ENCODE assay signal across 8 cellular contexts in genomic region chr4:118850813-118851173, GRCh38. TPM values are rescaled to one million over a fixed set of nuclear protein-coding genes. Genes with fewer than 3 reads are reported as not detected.
A peak's percentile ranks its signal among the peaks of the same experiment; 100 is the strongest.
DNase-seq lines count a peak whose midpoint lies in the region; TF ChIP-seq lines count a peak whose summit lies in the region.

No MANE protein-coding gene starts in this region.

- peak overlapping the region; percentile 11 for H3K4me3 ChIP-seq in GM12864 (ENCODE audit: low read depth, low read length)
- H3K4me3 ChIP-seq in HEK293 (ENCODE audit: low read depth, low read length) = peak overlapping the region; percentile 9
- H3K4me3 ChIP-seq in WI38 (ENCODE audit: low read depth, low read length) = peak overlapping the region; percentile 54
- H3K4me3 ChIP-seq in kidney epithelial cell (ENCODE audit: low read depth, low read length) = peak overlapping the region; percentile 46
- peak overlapping the region; percentile 39 for H3K4me3 ChIP-seq in vagina

- intact Hi-C loops in vagina (cut with DNase I) = no loop called here

- in situ Hi-C loops in G401 (cut with HindIII; ENCODE audit: low sequenced_read_pairs) = no loop called here

- H3K27ac ChIP-seq in HEK293 (ENCODE audit: extremely low read depth, low read depth, low read length) = no peak overlapping the region
- no peak overlapping the region for H3K27ac ChIP-seq in vagina

- POLR2A ChIA-PET in HEK293 (lab: Yijun Ruan, JAX) = interaction anchor here (1.6 kb wide), 1 partner anchor 14 kb away, joined by 3 read pairs; the partner anchor contains the start of gene SEC24D

- no peak for TF ChIP-seq POLR2A in vagina (IDR thresholded peaks at IDR 0.05)

- CTCF ChIA-PET in HEK293 (lab: Yijun Ruan, JAX) = interaction anchor here (0.7 to 1.2 kb wide), 2 partner anchors 14 to 15 kb away, joined by 4 to 5 read pairs; partner anchors contain the start of gene SEC24D

- H3K36me3 ChIP-seq in HEK293 (ENCODE audit: control insufficient read depth in 2 of 2, insufficient read depth in 1 of 2, low read length in 2 of 2) (no peaks in the 10 kb centered on the region), kidney epithelial cell (ENCODE audit: control insufficient read depth, insufficient read depth, low read length) (no peaks in the 10 kb centered on the region), vagina (no peaks in the 10 kb centered on the region)

- DNase-seq in GM12864 (ENCODE audit: low read depth) (no peak), kidney epithelial cell (ENCODE audit: low read depth) (no peak), vagina (ENCODE audit: extremely low spot score in 2 of 2) (no peak), G401 (ENCODE audit: low spot score) (no peak), GM19240 (ENCODE audit: insufficient read length, low spot score) (no peak)
- no peak for DNase-seq in stimulated activated CD4-positive, alpha-beta T cell treated with anti-CD3 and anti-CD28 coated beads, Interleukin-4, amount 100 ng/mL, for 1 hour

- TF ChIP-seq CTCF in GM12864 (IDR thresholded peaks at IDR 0.05; ENCODE audit: low read depth, low read length, missing control alignments) (no peak), HEK293 (tag by site-specific recombination; IDR thresholded peaks at IDR 0.05) (no peak), WI38 (IDR thresholded peaks at IDR 0.05; ENCODE audit: low read depth, low read length) (no peak), kidney epithelial cell (IDR thresholded peaks at IDR 0.05; ENCODE audit: insufficient read depth, low read length, poor library complexity, severe bottlenecking) (no peak), vagina (IDR thresholded peaks at IDR 0.05) (no peak)

- H3K9me3 ChIP-seq in HEK293 (ENCODE audit: control insufficient read depth, insufficient read depth, low read depth, low read length) = no peaks in the 10 kb centered on the region
- H3K9me3 ChIP-seq in vagina = no peaks in the 10 kb centered on the region

- H3K4me1 ChIP-seq in HEK293 (ENCODE audit: control insufficient read depth, insufficient read depth, low read length) (no peaks in the 10 kb centered on the region; the same call in 1 of the 2 replicates), vagina (peaks cover 8% of the 10 kb centered on the region)

- H3K27me3 ChIP-seq in kidney epithelial cell (ENCODE audit: control insufficient read depth, insufficient read depth, low read length) (no peaks in the 10 kb centered on the region), vagina (no peaks in the 10 kb centered on the region)

TF ChIP-seq in HEK293, 187 proteins besides CTCF, POLR2A, EP300 and RAD21:
- TF ChIP-seq ZNF610 (tag by site-specific recombination; IDR thresholded peaks at IDR 0.05; ENCODE audit: borderline replicate concordance) (no peak), KLF7 (tag by site-specific recombination; IDR thresholded peaks at IDR 0.05; ENCODE audit: borderline replicate concordance) (no peak), PRDM2 (tag by site-specific recombination; IDR thresholded peaks at IDR 0.05; ENCODE audit: borderline replicate concordance) (no peak), ZNF239 (tag by site-specific recombination; IDR thresholded peaks at IDR 0.05) (no peak), ZNF214 (tag by site-specific recombination; IDR thresholded peaks at IDR 0.05; ENCODE audit: borderline replicate concordance) (no peak), KLF8 (tag by site-specific recombination; IDR thresholded peaks at IDR 0.05) (no peak), ZNF768 (tag by site-specific recombination; IDR thresholded peaks at IDR 0.05) (no peak)

RNA-seq across cellular contexts. Expression of gene SEC24D, which starts 14.9 kb away (rescaled TPM):
- total RNA-seq in kidney epithelial cell (48.5 and 52.4 TPM in 2 replicates), vagina (24.1 TPM)
- total RNA-seq in G401 (2014; rRNA removed; shearing (Covaris generic)) = 8.2 and 13.3 TPM in 2 replicates

RNA-seq across cellular contexts. Expression of gene SYNPO2, which starts 37.9 kb away (rescaled TPM):
- 0.42 and 0.68 TPM in 2 replicates for total RNA-seq in kidney epithelial cell
- 109 TPM for total RNA-seq in vagina
- not detected in 2 replicates for total RNA-seq in G401 (2014; rRNA removed; shearing (Covaris generic))

Comparison
In these comparisons a context has a peak if more than half of its experiments do, and no peak if none do; other contexts are left out.
1. RNA of gene SYNPO2, which starts 37.9 kb away (total RNA-seq): 109 TPM in vagina (single experiment); 0.42 to 0.68 TPM in kidney epithelial cell and not detected in G401; every median in the first group is over 10 times any median in the second.
2. Peak in every context shown above with its lines, with median percentiles within 50 percentile points of each other: H3K4me3 ChIP-seq.